In genomic region chr15:27851811-27852210, GRCh38 we compare ENCODE assay signal across 29 cellular contexts.
"Had no signal": no experiment of that assay in that cellular context is flagged by ENCODE, and none has a peak within 500 bp of the region (broad histone marks: within the 10 kb centered on the region; RNA-seq: fewer than 3 reads in every experiment).

No MANE protein-coding gene starts in this region.

- H3K9me3 ChIP-seq: ascending aorta, esophagus squamous epithelium had no signal

- ATAC-seq: activated naive CD4-positive, alpha-beta T cell treated with anti-CD3 and anti-CD28 coated beads, Interleukin-2, amount 50 U/mL, for 72 hours; activated T-cell treated with anti-CD3 and anti-CD28 coated beads, Interleukin-2, amount 50 U/mL, for 72 hours; effector memory CD8-positive, alpha-beta T cell; gastroesophageal sphincter; heart right ventricle; T-helper 17 cell had no signal

- H3K4me1 ChIP-seq: ascending aorta, esophagus squamous epithelium, gastroesophageal sphincter, heart right ventricle had no signal

- H3K27ac ChIP-seq: ascending aorta, coronary artery, dorsolateral prefrontal cortex, esophagus squamous epithelium, gastroesophageal sphincter, heart right ventricle, WERI-Rb-1 had no signal

- H3K27me3 ChIP-seq: ascending aorta, dorsolateral prefrontal cortex, esophagus squamous epithelium, gastroesophageal sphincter, heart right ventricle had no signal

- H3K4me3 ChIP-seq: ascending aorta, coronary artery, dorsolateral prefrontal cortex, esophagus squamous epithelium, gastroesophageal sphincter, heart right ventricle had no signal

- H3K36me3 ChIP-seq: esophagus squamous epithelium, gastroesophageal sphincter, heart right ventricle, WERI-Rb-1 had no signal

- DNase-seq: activated B cell treated with CpG ODN at 0.5 μM for 24 hours; activated CD4-positive, alpha-beta memory T cell treated with anti-CD3 and anti-CD28 coated beads, Interleukin-2, amount 10 ng/mL, durations not matched to agents 7 days and 5 days; activated CD4-positive, alpha-beta T cell treated with anti-CD3 and anti-CD28 coated beads for 1 hour; activated CD4-positive, alpha-beta T cell treated with anti-CD3 and anti-CD28 coated beads for 4 hours; activated CD4-positive, alpha-beta T cell treated with anti-CD3 and anti-CD28 coated beads, Interleukin-2, amount 10 ng/mL, durations not matched to agents 7 days and 5 days; activated CD4-positive, alpha-beta T cell treated with anti-CD3 and anti-CD28 coated beads, Interleukin-2, amount 50 U/mL, for 4 hours; activated CD8-positive, alpha-beta memory T cell treated with anti-CD3 and anti-CD28 coated beads, Interleukin-2, amount 50 U/mL, for 48 hours; activated gamma-delta T cell; activated naive CD4-positive, alpha-beta T cell; activated naive CD4-positive, alpha-beta T cell treated with anti-CD3 and anti-CD28 coated beads, Interleukin-2, amount 10 ng/mL, durations not matched to agents 7 days and 5 days; activated naive CD8-positive, alpha-beta T cell treated with anti-CD3 and anti-CD28 coated beads, Interleukin-2, amount 10 ng/mL, durations not matched to agents 7 days and 5 days; activated T-cell treated with anti-CD3 and anti-CD28 coated beads for 4 hours; activated T-cell treated with anti-CD3 and anti-CD28 coated beads, Interleukin-2, amount 50 U/mL, for 24 hours; activated T-cell treated with anti-CD3 and anti-CD28 coated beads, Interleukin-2, amount 50 U/mL, for 72 hours; dorsolateral prefrontal cortex; effector CD4-positive, alpha-beta T cell; effector memory CD8-positive, alpha-beta T cell; erythroblast; esophagus squamous epithelium; foreskin melanocyte; heart right ventricle; T-helper 1 cell; T-helper 17 cell; T1000; WERI-Rb-1 had no signal
